Comparison of ENCODE assay signal across 8 cellular contexts in the genomic region with DNA sequence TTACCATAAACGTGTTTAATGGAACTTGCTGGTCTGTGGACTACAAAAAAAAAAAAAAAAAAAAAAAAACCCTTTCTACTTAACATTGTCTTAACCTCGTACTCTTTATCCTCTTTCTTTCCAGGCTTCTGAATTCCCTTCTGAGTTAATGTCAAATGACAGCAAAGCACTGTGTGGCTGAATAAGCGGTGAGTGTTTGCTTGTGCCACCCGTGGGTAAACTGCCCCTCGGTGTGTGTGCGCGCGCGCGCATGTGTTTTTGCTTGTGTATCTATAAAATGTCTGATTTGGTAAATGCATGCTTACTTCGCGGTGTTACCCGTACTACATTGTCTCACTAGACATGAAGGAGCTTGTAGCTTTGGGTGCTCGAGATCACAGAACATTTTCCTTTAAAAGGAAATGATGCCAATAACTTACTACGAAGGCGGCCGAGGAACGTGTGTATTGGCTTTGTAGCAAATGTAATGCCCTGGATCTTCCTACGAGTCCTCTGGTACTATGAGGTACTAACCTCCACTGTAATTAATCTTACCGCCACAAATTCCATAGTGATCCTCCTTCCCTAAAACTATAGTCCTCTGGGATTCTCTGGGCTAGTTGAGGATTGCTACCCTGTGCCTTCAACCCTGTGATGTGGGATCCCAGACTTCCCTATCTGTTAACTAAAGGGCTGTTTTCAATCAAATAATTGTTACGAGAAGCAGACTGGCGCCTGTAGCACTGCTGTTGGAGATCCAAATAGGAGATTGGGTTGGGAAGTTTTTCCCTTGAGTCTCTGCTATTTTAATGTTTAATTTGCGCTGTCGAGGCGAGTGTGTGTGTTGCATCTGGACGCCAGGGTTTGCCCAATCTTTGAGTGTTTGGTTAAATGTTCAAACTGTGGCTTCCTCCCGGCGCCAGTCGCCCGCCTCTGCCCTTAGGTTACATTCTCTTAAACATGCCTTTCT. TPM values are rescaled to one million over a fixed set of nuclear protein-coding genes. Genes with fewer than 3 reads are reported as not detected.
DNase-seq lines count a peak whose midpoint lies in the region; ATAC-seq and TF ChIP-seq lines count a peak whose summit lies in the region.

No MANE protein-coding gene starts in this region.

- H3K27ac Mint-ChIP-seq in stimulated activated naive CD8-positive, alpha-beta T cell treated with anti-CD3 and anti-CD28 coated beads, Interleukin-15, amount 100 ng/mL, for 72 hours = peak overlapping the region; percentile 93 to 97

- peak overlapping the region; percentile 86 to 88 for H3K27ac ChIP-seq in coronary artery

- H3K4me3 Mint-ChIP-seq in stimulated activated naive CD8-positive, alpha-beta T cell treated with anti-CD3 and anti-CD28 coated beads, Interleukin-15, amount 100 ng/mL, for 72 hours = peak overlapping the region; percentile 98 to 100

- H3K4me3 ChIP-seq in WI38 (ENCODE audit: low read depth, low read length) = peak overlapping the region; percentile 87
- H3K4me3 ChIP-seq in coronary artery = peak overlapping the region; percentile 78

- H3K4me1 Mint-ChIP-seq in stimulated activated naive CD8-positive, alpha-beta T cell treated with anti-CD3 and anti-CD28 coated beads, Interleukin-15, amount 100 ng/mL, for 72 hours = peaks cover 37% of the 10 kb centered on the region

- TF ChIP-seq CTCF in WI38 (IDR thresholded peaks at IDR 0.05; ENCODE audit: low read depth, low read length) (no peak), coronary artery (IDR thresholded peaks at IDR 0.05) (no peak)

- no peak for ATAC-seq in stimulated activated naive CD8-positive, alpha-beta T cell treated with anti-CD3 and anti-CD28 coated beads, Interleukin-15, amount 100 ng/mL, for 72 hours
- no peak for ATAC-seq in GM21367 (IDR thresholded peaks at IDR 0.05; ENCODE audit: unreplicated experiment)
- no peak for ATAC-seq in HG03159 (IDR thresholded peaks at IDR 0.05; ENCODE audit: unreplicated experiment)

- H3K27me3 Mint-ChIP-seq in stimulated activated naive CD8-positive, alpha-beta T cell treated with anti-CD3 and anti-CD28 coated beads, Interleukin-15, amount 100 ng/mL, for 72 hours = peaks cover 4% of the 10 kb centered on the region

- DNase-seq in Daoy (ENCODE audit: low read depth) (peak; percentile 33), NCI-H1930 (lab: John Stamatoyannopoulos, UW) (peak; percentile 26 to 43), coronary artery (ENCODE audit: low spot score) (peak; percentile 76), lung microvascular endothelial cell (ENCODE audit: low read depth in 2 of 2) (peak; percentile 41 to 53)
- DNase-seq in stimulated activated naive CD8-positive, alpha-beta T cell treated with anti-CD3 and anti-CD28 coated beads, Interleukin-15, amount 100 ng/mL, for 72 hours = peak; percentile 48 to 56

- H3K9me3 Mint-ChIP-seq in stimulated activated naive CD8-positive, alpha-beta T cell treated with anti-CD3 and anti-CD28 coated beads, Interleukin-15, amount 100 ng/mL, for 72 hours = no peaks in the 10 kb centered on the region

RNA-seq across cellular contexts. Expression of gene ID2, which starts 1.1 kb away (rescaled TPM):
- 14.3 and 33.0 TPM in 2 replicates for total RNA-seq in Daoy (2014; rRNA removed; shearing (Covaris generic))
- total RNA-seq in lung microvascular endothelial cell = 28.1 and 141 TPM in 2 replicates
